8 cellular contexts compared by ENCODE assay signal in the genomic region with DNA sequence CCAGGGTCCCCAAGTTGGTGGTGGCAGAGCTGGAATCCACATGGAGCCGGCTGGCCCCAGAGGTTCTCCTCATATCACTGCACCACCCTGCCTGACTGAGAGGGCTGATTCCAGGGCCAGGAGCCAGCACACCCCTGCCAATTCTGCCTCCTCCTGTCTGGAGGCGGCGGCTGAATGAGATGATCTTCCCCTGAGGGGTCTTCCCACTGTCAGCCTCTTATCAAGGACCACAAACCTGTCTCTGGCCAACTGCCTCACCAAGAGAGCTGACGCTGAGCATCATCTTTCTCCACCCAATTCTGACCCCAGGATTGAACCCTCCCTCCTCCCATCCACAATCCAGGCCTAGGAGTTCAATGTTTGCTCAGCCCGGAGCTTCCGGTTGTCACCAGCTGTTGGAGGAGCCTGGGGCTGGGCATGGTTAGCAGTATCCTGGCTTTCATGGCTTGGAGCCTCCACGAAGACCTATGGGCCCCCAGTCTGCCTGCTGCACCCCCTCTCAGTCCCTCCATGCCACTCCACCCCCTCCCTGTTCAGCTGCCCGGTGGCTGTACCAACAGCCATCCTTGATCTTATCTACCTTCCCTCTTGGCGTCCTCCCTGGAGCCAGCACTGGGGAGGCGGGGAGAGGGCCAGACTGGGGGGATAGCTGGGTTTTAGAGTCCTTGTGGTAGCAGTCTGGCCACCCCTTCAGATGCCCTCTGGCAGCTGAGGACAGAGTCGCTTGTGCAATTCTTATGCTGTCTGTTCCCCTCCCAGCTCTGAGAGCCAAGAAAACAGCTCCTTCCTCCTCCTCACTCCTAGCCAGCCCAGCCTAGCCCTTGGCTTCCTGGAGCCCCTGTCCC. TPM values are rescaled to one million over a fixed set of nuclear protein-coding genes. Genes with fewer than 3 reads are reported as not detected.
DNase-seq lines count a peak whose midpoint lies in the region; ATAC-seq, FAIRE-seq and TF ChIP-seq lines count a peak whose summit lies in the region.

No MANE protein-coding gene starts in this region.

- H3K36me3 ChIP-seq in esophagus squamous epithelium (no peaks in the 10 kb centered on the region), trophoblast cell (ENCODE audit: control insufficient read depth in 1 of 2, insufficient read depth in 2 of 2, low read length in 2 of 2) (no peaks in the 10 kb centered on the region)

- FAIRE-seq in GM12892 (lab: Jason Lieb, UNC), result no peak

- no peak overlapping the region for H4K12ac ChIP-seq in trophoblast cell (ENCODE audit: low read depth, low read length)

- H3K4me3 ChIP-seq in esophagus squamous epithelium (no peak overlapping the region), trophoblast cell (ENCODE audit: low read depth, low read length) (no peak overlapping the region)

- peaks cover 24 to 56% (median 38%) of the 10 kb centered on the region in 3 donors for H3K4me1 ChIP-seq in esophagus squamous epithelium
- H3K4me1 ChIP-seq in trophoblast cell (ENCODE audit: control insufficient read depth in 1 of 2, insufficient read depth in 2 of 2, low read length in 2 of 2), result peaks cover 26 to 36% of the 10 kb centered on the region in 2 experiments

- DNase-seq in DMS53 treated with DMSO at 0.1 percent for 48 hours (lab: John Stamatoyannopoulos, UW; ENCODE audit: unreplicated experiment) (peak; percentile 61), NCI-H510A (lab: John Stamatoyannopoulos, UW) (peak; percentile 90), esophagus squamous epithelium (lab: John Stamatoyannopoulos, UW) (no peak), trophoblast cell (no peak), GM12892 (ENCODE audit: insufficient read length) (no peak), pons (ENCODE audit: low spot score) (no peak)

- no peak overlapping the region for H3K4me2 ChIP-seq in trophoblast cell (ENCODE audit: low read length)

- no peak overlapping the region for H3K18ac ChIP-seq in trophoblast cell (ENCODE audit: low read length)

- no peaks in the 10 kb centered on the region for H3K9me3 ChIP-seq in esophagus squamous epithelium
- no peaks in the 10 kb centered on the region for H3K9me3 ChIP-seq in trophoblast cell (ENCODE audit: insufficient read depth, low read depth, low read length)

- H2AFZ ChIP-seq in trophoblast cell (ENCODE audit: insufficient read depth, low read length, poor library complexity), result no peak overlapping the region

- H3K4ac ChIP-seq in trophoblast cell (ENCODE audit: low read depth, low read length), result no peak overlapping the region

- no peak for TF ChIP-seq CTCF in esophagus squamous epithelium (IDR thresholded peaks at IDR 0.05)

- H3K14ac ChIP-seq in trophoblast cell (ENCODE audit: low read length), result peak overlapping the region; percentile 16

- intact Hi-C loops in esophagus squamous epithelium (cut with DNase I), result no loop called here

- peaks cover 21% of the 10 kb centered on the region for H3K79me1 ChIP-seq in trophoblast cell (ENCODE audit: low read length)

- no peak for TF ChIP-seq POLR2A in esophagus squamous epithelium (IDR thresholded peaks at IDR 0.05)
- no peak for TF ChIP-seq POLR2A in GM12892 (IDR thresholded peaks at IDR 0.05; ENCODE audit: low read depth, low read length)

- peak overlapping the region; percentile 46 for H2AK5ac ChIP-seq in trophoblast cell (ENCODE audit: low read length)

- H2BK120ac ChIP-seq in trophoblast cell (ENCODE audit: insufficient read depth, low read length, poor library complexity), result peak overlapping the region; percentile 46

- H3K27me3 ChIP-seq in esophagus squamous epithelium (no peaks in the 10 kb centered on the region), trophoblast cell (ENCODE audit: insufficient read depth, low read length) (no peaks in the 10 kb centered on the region)

- H3K23ac ChIP-seq in trophoblast cell (ENCODE audit: low read length), result no peak overlapping the region

- ATAC-seq in HG02678 (IDR thresholded peaks at IDR 0.05; ENCODE audit: unreplicated experiment) (no peak), GM19452 (IDR thresholded peaks at IDR 0.05; ENCODE audit: unreplicated experiment) (no peak)

- H3K27ac ChIP-seq in esophagus squamous epithelium, result peak overlapping the region; percentile 73 to 84 (median 82)
- no peak overlapping the region for H3K27ac ChIP-seq in trophoblast cell (ENCODE audit: low read depth, low read length)

- H4K91ac ChIP-seq in trophoblast cell (ENCODE audit: low read depth, low read length), result peak overlapping the region; percentile 89

- H4K8ac ChIP-seq in trophoblast cell (ENCODE audit: low read depth, low read length), result no peak overlapping the region

- WGBS in esophagus squamous epithelium, 2 donors, result 25 to 42% methylated on average over 7 to 8 of the region's 11 CpGs
- WGBS in trophoblast cell (ENCODE audit: extremely low coverage, insufficient coverage, insufficient read length), result no CpG with 5 or more reads among the region's 11 CpGs

- peak overlapping the region; percentile 22 for H2BK12ac ChIP-seq in trophoblast cell (ENCODE audit: low read length)

- peaks cover 2% of the 10 kb centered on the region for H3K79me2 ChIP-seq in trophoblast cell (ENCODE audit: control insufficient read depth, insufficient read depth, low read length, poor library complexity)

- H3K9ac ChIP-seq in trophoblast cell (ENCODE audit: low read length), result no peak overlapping the region

- H2BK5ac ChIP-seq in trophoblast cell (ENCODE audit: low read depth, low read length, poor library complexity), result no peak overlapping the region

RNA-seq across cellular contexts. Expression of a gene that starts 25.6 kb away (rescaled TPM):
- 10 to 100 TPM; 19.6 to 93.7 (median 34.1) TPM for total RNA-seq in esophagus squamous epithelium
- polyA plus RNA-seq in trophoblast cell (2013), result 0.04 and 0.07 TPM in 2 replicates
- 0.89 TPM for polyA plus RNA-seq in GM12892 (2012; ENCODE audit: missing spikeins)

RNA-seq across cellular contexts. Expression of a gene that starts 47.5 kb away (rescaled TPM):
- total RNA-seq in esophagus squamous epithelium, result 10 to 100 TPM; 10.7 to 34.9 (median 17.9) TPM
- 19.4 and 20.6 TPM in 2 replicates for polyA plus RNA-seq in trophoblast cell (2013)
- 11.2 TPM for polyA plus RNA-seq in GM12892 (2012; ENCODE audit: missing spikeins)

RNA-seq across cellular contexts. Expression of a gene that starts 59.1 kb away (rescaled TPM):
- 10 to 100 TPM; 18.0 to 95.2 (median 31.5) TPM for total RNA-seq in esophagus squamous epithelium
- 128 and 131 TPM in 2 replicates for polyA plus RNA-seq in trophoblast cell (2013)
- polyA plus RNA-seq in GM12892 (2012; ENCODE audit: missing spikeins), result 158 TPM

Comparison
In these comparisons a context has a peak if more than half of its experiments do, and no peak if none do; other contexts are left out.
1. DNase-seq: peak in DMS53 treated with DMSO at 0.1 percent for 48 hours (single experiment) and NCI-H510A (single experiment); none in esophagus squamous epithelium (single experiment), trophoblast cell (0 of 2), GM12892 (single experiment) and pons (single experiment).